ENCODE assay signal across 18 cellular contexts in genomic region chr1:160637065-160637464, GRCh38. TPM values are rescaled to one million over a fixed set of nuclear protein-coding genes. Genes with fewer than 3 reads are reported as not detected.
DNase-seq lines count a peak whose midpoint lies in the region; ATAC-seq and TF ChIP-seq lines count a peak whose summit lies in the region.
"Had no signal": no experiment of that assay in that cellular context is flagged by ENCODE, and none has a peak within 500 bp of the region (broad histone marks: within the 10 kb centered on the region; RNA-seq: fewer than 3 reads in every experiment).

No MANE protein-coding gene starts in this region.

- no peaks in the 10 kb centered on the region for H3K27me3 Mint-ChIP-seq in activated naive CD4-positive, alpha-beta T cell treated with anti-CD3 and anti-CD28 coated beads, Interleukin-2, amount 50 U/mL, for 24 hours
- H3K27me3 Mint-ChIP-seq in activated B cell treated with CpG ODN at 0.5 μM for 24 hours (no peaks in the 10 kb centered on the region), CD14-positive monocyte (ENCODE audit: low read depth in 3 of 3) (peaks cover 1 to 2% (median 2%) of the 10 kb centered on the region in 3 donors)
- no peaks in the 10 kb centered on the region for H3K27me3 Mint-ChIP-seq in effector memory CD8-positive, alpha-beta T cell

- DNase-seq in activated naive CD4-positive, alpha-beta T cell treated with Interleukin-2 at 50 U/mL for 16 hours = no peak
- DNase-seq in activated B cell treated with CpG ODN at 0.5 μM for 24 hours (no peak), CD14-positive monocyte (ENCODE audit: low spot score) (no peak), midbrain (lab: John Stamatoyannopoulos, UW) (no peak)
- DNase-seq in effector memory CD8-positive, alpha-beta T cell = no peak
- DNase-seq in stimulated activated CD4-positive, alpha-beta T cell treated with anti-CD3 and anti-CD28 coated beads, Interleukin-15, amount 100 ng/mL, for 24 hours = no peak
- DNase-seq: aorta; foreskin fibroblast; GDM1; mucosa of descending colon; NCI-H2029 treated with DMSO at 0.1 percent for 48 hours; NCI-H446 treated with DMSO at 0.1 percent for 48 hours; right lobe of liver; stimulated activated CD4-positive, alpha-beta T cell treated with anti-CD3 and anti-CD28 coated beads, Interleukin-1b, Interleukin-23, amount 100 ng/mL, for 48 hours; substantia nigra had no signal

- peak overlapping the region; percentile 75 for H3K27ac Mint-ChIP-seq in activated naive CD4-positive, alpha-beta T cell treated with anti-CD3 and anti-CD28 coated beads, Interleukin-2, amount 50 U/mL, for 24 hours
- peak overlapping the region; percentile 0 for H3K27ac Mint-ChIP-seq in activated B cell treated with CpG ODN at 0.5 μM for 24 hours
- H3K27ac Mint-ChIP-seq in effector memory CD8-positive, alpha-beta T cell = peak overlapping the region in 1 of 2 donors; percentile 86
- H3K27ac Mint-ChIP-seq in CD14-positive monocyte = no peak overlapping the region

- CTCF ChIA-PET in activated B cell treated with CpG ODN at 0.5 μM for 24 hours (lab: Charles Lee) = no interaction called here

- H3K9me3 Mint-ChIP-seq in activated naive CD4-positive, alpha-beta T cell treated with anti-CD3 and anti-CD28 coated beads, Interleukin-2, amount 50 U/mL, for 24 hours = peaks cover 4% of the 10 kb centered on the region
- no peaks in the 10 kb centered on the region for H3K9me3 Mint-ChIP-seq in activated B cell treated with CpG ODN at 0.5 μM for 24 hours
- H3K9me3 Mint-ChIP-seq in effector memory CD8-positive, alpha-beta T cell = no peaks in the 10 kb centered on the region
- H3K9me3 Mint-ChIP-seq in CD14-positive monocyte = peaks cover 0 to 2% (median 0%) of the 10 kb centered on the region in 7 donors

- POLR2A ChIA-PET in activated B cell treated with CpG ODN at 0.5 μM for 24 hours (lab: Charles Lee) = no interaction called here

- peaks cover 94% of the 10 kb centered on the region for H3K4me1 Mint-ChIP-seq in activated naive CD4-positive, alpha-beta T cell treated with anti-CD3 and anti-CD28 coated beads, Interleukin-2, amount 50 U/mL, for 24 hours
- H3K4me1 Mint-ChIP-seq in activated B cell treated with CpG ODN at 0.5 μM for 24 hours (peaks cover 87% of the 10 kb centered on the region), CD14-positive monocyte (peaks cover 41% of the 10 kb centered on the region)
- H3K4me1 Mint-ChIP-seq in effector memory CD8-positive, alpha-beta T cell (ENCODE audit: low read depth in 2 of 2) = peaks cover 69 to 80% of the 10 kb centered on the region in 2 donors

- ATAC-seq in activated B cell treated with CpG ODN at 0.5 μM for 24 hours (ENCODE audit: low read depth) (no peak), GM21381 (IDR thresholded peaks at IDR 0.05; ENCODE audit: unreplicated experiment) (no peak)
- ATAC-seq in effector memory CD8-positive, alpha-beta T cell (replicated peaks) = no peak
- ATAC-seq: mucosa of descending colon, right lobe of liver had no signal

- intact Hi-C loops in activated B cell treated with CpG ODN at 0.5 μM for 24 hours (cut with micrococcal nuclease) = no loop called here
- intact Hi-C loops in CD14-positive monocyte (cut with micrococcal nuclease) = no loop called here

- no peak for TF ChIP-seq CTCF in activated B cell treated with CpG ODN at 0.5 μM for 24 hours (IDR thresholded peaks at IDR 0.05)
- TF ChIP-seq CTCF in CD14-positive monocyte (IDR thresholded peaks at IDR 0.05) = no peak

- H3K36me3 Mint-ChIP-seq in activated naive CD4-positive, alpha-beta T cell treated with anti-CD3 and anti-CD28 coated beads, Interleukin-2, amount 50 U/mL, for 24 hours = peaks cover 51% of the 10 kb centered on the region
- H3K36me3 Mint-ChIP-seq in activated B cell treated with CpG ODN at 0.5 μM for 24 hours (ENCODE audit: low read depth) = peaks cover 78% of the 10 kb centered on the region
- H3K36me3 Mint-ChIP-seq in effector memory CD8-positive, alpha-beta T cell (ENCODE audit: insufficient read depth) = peaks cover 62% of the 10 kb centered on the region
- peaks cover 4 to 10% of the 10 kb centered on the region in 2 donors for H3K36me3 Mint-ChIP-seq in CD14-positive monocyte

- peak overlapping the region; percentile 82 for H3K4me3 Mint-ChIP-seq in activated naive CD4-positive, alpha-beta T cell treated with anti-CD3 and anti-CD28 coated beads, Interleukin-2, amount 50 U/mL, for 24 hours
- H3K4me3 Mint-ChIP-seq in activated B cell treated with CpG ODN at 0.5 μM for 24 hours (no peak overlapping the region), CD14-positive monocyte (no peak overlapping the region)
- peak overlapping the region; percentile 74 to 97 for H3K4me3 Mint-ChIP-seq in effector memory CD8-positive, alpha-beta T cell

RNA-seq across cellular contexts. Expression of gene SLAMF1, which starts 9.8 kb away (rescaled TPM):
- total RNA-seq in activated B cell treated with CpG ODN at 0.5 μM for 24 hours = 85.7 and 91.7 TPM in 2 replicates
- under 1 TPM in 1 of 2 donors, not detected in 1; 0.65 TPM for polyA plus RNA-seq in CD14-positive monocyte
- total RNA-seq: osteocyte had no signal
- polyA plus RNA-seq: aorta had no signal

RNA-seq across cellular contexts. Expression of gene CD84, which starts 57.8 kb away (rescaled TPM):
- 57.5 and 65.5 TPM in 2 replicates for total RNA-seq in activated B cell treated with CpG ODN at 0.5 μM for 24 hours
- polyA plus RNA-seq in CD14-positive monocyte = 10 to 100 TPM; 14.5 to 33.5 TPM
- total RNA-seq: osteocyte had no signal

Comparison
In these comparisons a context has a peak if more than half of its experiments do, and no peak if none do; other contexts are left out.
1. H3K27ac Mint-ChIP-seq: peak in activated naive CD4-positive, alpha-beta T cell treated with anti-CD3 and anti-CD28 coated beads, Interleukin-2, amount 50 U/mL, for 24 hours (single experiment) and activated B cell treated with CpG ODN at 0.5 μM for 24 hours (single experiment); none in CD14-positive monocyte (0 of 7).
2. H3K4me3 Mint-ChIP-seq: peak in activated naive CD4-positive, alpha-beta T cell treated with anti-CD3 and anti-CD28 coated beads, Interleukin-2, amount 50 U/mL, for 24 hours (single experiment) and effector memory CD8-positive, alpha-beta T cell (2 of 2); none in activated B cell treated with CpG ODN at 0.5 μM for 24 hours (single experiment) and CD14-positive monocyte (0 of 2).